Comparison of ENCODE assay signal across 27 cellular contexts in genomic region chr13:95352486-95352885, GRCh38.
"Had no signal": no experiment of that assay in that cellular context is flagged by ENCODE, and none has a peak within 500 bp of the region (broad histone marks: within the 10 kb centered on the region; RNA-seq: fewer than 3 reads in every experiment).

No MANE protein-coding gene starts in this region.

- H3K27me3 Mint-ChIP-seq: activated CD4-positive, alpha-beta memory T cell treated with anti-CD3 and anti-CD28 coated beads for 36 hours; activated CD4-positive, alpha-beta T cell treated with anti-CD3 and anti-CD28 coated beads, Interleukin-2, amount 10 ng/mL, durations not matched to agents 24 days and 14 days; activated naive CD4-positive, alpha-beta T cell treated with anti-CD3 and anti-CD28 coated beads, Interleukin-2, amount 50 U/mL, for 24 hours; dendritic cell treated with granulocyte-macrophage colony-stimulating factor and Interleukin-4, amounts not matched to agents 40 ng/mL and 50 ng/mL, for 4 days had no signal

- H3K4me1 Mint-ChIP-seq: activated CD4-positive, alpha-beta T cell treated with anti-CD3 and anti-CD28 coated beads, Interleukin-2, amount 10 ng/mL, durations not matched to agents 24 days and 14 days; activated naive CD4-positive, alpha-beta T cell treated with anti-CD3 and anti-CD28 coated beads, Interleukin-2, amount 50 U/mL, for 24 hours; activated naive CD8-positive, alpha-beta T cell treated with anti-CD3 and anti-CD28 coated beads, Interleukin-2, amount 50 U/mL, for 24 hours; central memory CD8-positive, alpha-beta T cell; naive B cell had no signal

- H3K36me3 Mint-ChIP-seq: activated CD4-positive, alpha-beta memory T cell treated with anti-CD3 and anti-CD28 coated beads for 36 hours; activated naive CD4-positive, alpha-beta T cell treated with anti-CD3 and anti-CD28 coated beads, Interleukin-2, amount 50 U/mL, for 24 hours; mesothelial cell of epicardium; naive B cell had no signal

- H3K27ac ChIP-seq: breast epithelium, epithelial cell of prostate, pancreas, psoas muscle, tibial nerve, VCaP had no signal

- DNase-seq: activated CD4-positive, alpha-beta memory T cell treated with anti-CD3 and anti-CD28 coated beads for 36 hours; activated CD4-positive, alpha-beta T cell treated with anti-CD3 and anti-CD28 coated beads, Interleukin-2, amount 10 ng/mL, durations not matched to agents 24 days and 14 days; activated CD8-positive, alpha-beta memory T cell treated with anti-CD3 and anti-CD28 coated beads, Interleukin-2, amount 50 U/mL, for 4 hours; activated naive CD8-positive, alpha-beta T cell treated with anti-CD3 and anti-CD28 coated beads, Interleukin-2, amount 50 U/mL, for 24 hours; activated T-cell treated with anti-CD3 and anti-CD28 coated beads, Interleukin-2, amount 50 U/mL, for 24 hours; amygdala; islet precursor cell; left cardiac atrium; naive B cell; nephron progenitor cell; nucleus accumbens; pancreas; psoas muscle; right cardiac atrium; stimulated activated naive CD4-positive, alpha-beta T cell; T-helper 9 cell had no signal

- FAIRE-seq: frontal cortex, pancreas, TTC549 had no signal

- H3K4me3 ChIP-seq: breast epithelium, pancreas, psoas muscle, tibial nerve had no signal

- H3K27ac Mint-ChIP-seq: activated CD4-positive, alpha-beta memory T cell treated with anti-CD3 and anti-CD28 coated beads for 36 hours; activated CD4-positive, alpha-beta T cell treated with anti-CD3 and anti-CD28 coated beads, Interleukin-2, amount 10 ng/mL, durations not matched to agents 24 days and 14 days; activated naive CD4-positive, alpha-beta T cell treated with anti-CD3 and anti-CD28 coated beads, Interleukin-2, amount 50 U/mL, for 24 hours; activated naive CD8-positive, alpha-beta T cell treated with anti-CD3 and anti-CD28 coated beads, Interleukin-2, amount 50 U/mL, for 24 hours; activated T-cell treated with anti-CD3 and anti-CD28 coated beads, Interleukin-2, amount 50 U/mL, for 24 hours; dendritic cell treated with granulocyte-macrophage colony-stimulating factor and Interleukin-4, amounts not matched to agents 40 ng/mL and 50 ng/mL, for 4 days; mesothelial cell of epicardium; naive B cell; nephron progenitor cell; T-helper 1 cell treated with Interleukin-12 subunit alpha and Interleukin-12 subunit beta and Interleukin-4 antibody, amounts not matched to agents 30 μg/mL and 1 μg/mL, for 36 hours had no signal

- H3K9me3 ChIP-seq: pancreas, psoas muscle had no signal

- H3K36me3 ChIP-seq: breast epithelium, pancreas, tibial nerve had no signal

- H3K27me3 ChIP-seq: breast epithelium, pancreas, tibial nerve had no signal

- H3K9me3 Mint-ChIP-seq: activated CD4-positive, alpha-beta memory T cell treated with anti-CD3 and anti-CD28 coated beads for 36 hours; activated CD4-positive, alpha-beta T cell treated with anti-CD3 and anti-CD28 coated beads, Interleukin-2, amount 10 ng/mL, durations not matched to agents 24 days and 14 days; activated naive CD4-positive, alpha-beta T cell treated with anti-CD3 and anti-CD28 coated beads, Interleukin-2, amount 50 U/mL, for 24 hours; activated naive CD8-positive, alpha-beta T cell treated with anti-CD3 and anti-CD28 coated beads, Interleukin-2, amount 50 U/mL, for 24 hours; activated T-cell treated with anti-CD3 and anti-CD28 coated beads, Interleukin-2, amount 50 U/mL, for 24 hours; central memory CD8-positive, alpha-beta T cell; dendritic cell treated with granulocyte-macrophage colony-stimulating factor and Interleukin-4, amounts not matched to agents 40 ng/mL and 50 ng/mL, for 4 days; T-helper 1 cell treated with Interleukin-12 subunit alpha and Interleukin-12 subunit beta and Interleukin-4 antibody, amounts not matched to agents 30 μg/mL and 1 μg/mL, for 36 hours had no signal

- H3K4me3 Mint-ChIP-seq: activated CD4-positive, alpha-beta memory T cell treated with anti-CD3 and anti-CD28 coated beads for 36 hours; activated CD4-positive, alpha-beta T cell treated with anti-CD3 and anti-CD28 coated beads, Interleukin-2, amount 10 ng/mL, durations not matched to agents 24 days and 14 days; activated naive CD4-positive, alpha-beta T cell treated with anti-CD3 and anti-CD28 coated beads, Interleukin-2, amount 50 U/mL, for 24 hours; activated naive CD8-positive, alpha-beta T cell treated with anti-CD3 and anti-CD28 coated beads, Interleukin-2, amount 50 U/mL, for 24 hours; activated T-cell treated with anti-CD3 and anti-CD28 coated beads, Interleukin-2, amount 50 U/mL, for 24 hours; central memory CD8-positive, alpha-beta T cell; dendritic cell treated with granulocyte-macrophage colony-stimulating factor and Interleukin-4, amounts not matched to agents 40 ng/mL and 50 ng/mL, for 4 days; mesothelial cell of epicardium; naive B cell; nephron progenitor cell; T-helper 1 cell treated with Interleukin-12 subunit alpha and Interleukin-12 subunit beta and Interleukin-4 antibody, amounts not matched to agents 30 μg/mL and 1 μg/mL, for 36 hours had no signal

- ATAC-seq: activated naive CD8-positive, alpha-beta T cell treated with anti-CD3 and anti-CD28 coated beads, Interleukin-2, amount 50 U/mL, for 24 hours; left cardiac atrium; pancreas; psoas muscle; right cardiac atrium had no signal

- H3K4me1 ChIP-seq: breast epithelium, pancreas, psoas muscle, tibial nerve had no signal
